Comparison of ENCODE assay signal across 1 cellular context in the genomic region with DNA sequence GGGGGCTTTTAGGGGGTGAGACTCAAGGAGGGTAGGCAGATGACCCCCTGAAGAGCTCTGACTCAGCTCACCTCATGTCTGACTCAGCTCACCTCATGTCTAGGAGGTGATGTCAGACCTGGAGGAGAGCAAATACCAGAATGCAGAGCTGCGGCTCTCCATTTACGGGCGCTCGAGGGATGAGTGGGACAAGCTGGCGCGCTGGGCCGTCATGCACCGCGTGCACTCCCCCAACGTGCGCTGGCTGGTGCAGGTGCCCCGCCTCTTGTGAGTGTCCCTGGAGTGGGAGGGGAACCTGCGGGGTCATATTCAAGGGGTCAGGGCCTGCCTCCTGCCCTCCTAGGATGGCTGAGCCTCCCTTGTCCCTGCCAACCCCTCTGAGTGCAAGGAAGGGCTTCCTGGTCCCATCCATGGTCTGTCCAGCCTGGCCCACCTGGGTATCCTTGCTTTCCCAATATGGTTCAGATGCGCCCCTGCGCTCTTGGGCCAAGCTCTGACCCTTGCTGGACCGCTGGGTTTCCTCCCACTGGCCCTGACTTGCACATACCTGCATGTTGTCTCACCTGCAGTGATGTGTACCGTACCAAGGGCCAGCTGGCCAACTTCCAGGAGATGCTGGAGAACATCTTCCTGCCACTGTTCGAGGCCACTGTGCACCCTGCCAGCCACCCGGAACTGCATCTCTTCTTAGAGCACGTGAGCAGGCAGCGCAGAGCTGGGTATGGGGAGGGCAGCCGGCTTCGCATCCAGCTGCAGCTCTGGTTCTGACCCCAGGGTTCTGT.
A peak's percentile ranks its signal among the peaks of the same experiment; 100 is the strongest.
TF ChIP-seq lines count a peak whose summit lies in the region.

No MANE protein-coding gene starts in this region.

TF ChIP-seq in K562, 482 proteins besides CTCF, POLR2A, EP300 and RAD21:
- TF ChIP-seq JUN (IDR thresholded peaks at IDR 0.05; ENCODE audit: borderline replicate concordance, low read depth, low read length) (no peak), JUN (CRISPR knock-in tag; IDR thresholded peaks at IDR 0.05; ENCODE audit: borderline replicate concordance) (no peak), RBFOX2 (IDR thresholded peaks at IDR 0.05; ENCODE audit: low read depth, low read length) (0 out of 2 replicates have a peak, but pooled peaks have one; percentile 24)
- TF ChIP-seq, protein P1, sequence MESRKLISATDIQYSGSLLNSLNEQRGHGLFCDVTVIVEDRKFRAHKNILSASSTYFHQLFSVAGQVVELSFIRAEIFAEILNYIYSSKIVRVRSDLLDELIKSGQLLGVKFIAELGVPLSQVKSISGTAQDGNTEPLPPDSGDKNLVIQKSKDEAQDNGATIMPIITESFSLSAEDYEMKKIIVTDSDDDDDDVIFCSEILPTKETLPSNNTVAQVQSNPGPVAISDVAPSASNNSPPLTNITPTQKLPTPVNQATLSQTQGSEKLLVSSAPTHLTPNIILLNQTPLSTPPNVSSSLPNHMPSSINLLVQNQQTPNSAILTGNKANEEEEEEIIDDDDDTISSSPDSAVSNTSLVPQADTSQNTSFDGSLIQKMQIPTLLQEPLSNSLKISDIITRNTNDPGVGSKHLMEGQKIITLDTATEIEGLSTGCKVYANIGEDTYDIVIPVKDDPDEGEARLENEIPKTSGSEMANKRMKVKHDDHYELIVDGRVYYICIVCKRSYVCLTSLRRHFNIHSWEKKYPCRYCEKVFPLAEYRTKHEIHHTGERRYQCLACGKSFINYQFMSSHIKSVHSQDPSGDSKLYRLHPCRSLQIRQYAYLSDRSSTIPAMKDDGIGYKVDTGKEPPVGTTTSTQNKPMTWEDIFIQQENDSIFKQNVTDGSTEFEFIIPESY (CRISPR knock-in tag; IDR thresholded peaks at IDR 0.05) = peak; percentile 77; the same call in 1 of the 2 replicates
- TF ChIP-seq, protein P2, sequence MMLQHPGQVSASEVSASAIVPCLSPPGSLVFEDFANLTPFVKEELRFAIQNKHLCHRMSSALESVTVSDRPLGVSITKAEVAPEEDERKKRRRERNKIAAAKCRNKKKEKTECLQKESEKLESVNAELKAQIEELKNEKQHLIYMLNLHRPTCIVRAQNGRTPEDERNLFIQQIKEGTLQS (IDR thresholded peaks at IDR 0.05) = peak; percentile 54; the same call in 1 of the 2 replicates
- TF ChIP-seq, protein P2 (CRISPR knock-in tag; conservative IDR thresholded peaks at IDR 0.05) = no peak
